In genomic region chr1:778451-779278, GRCh38 we compare ENCODE assay signal across 1 cellular context.
TF ChIP-seq lines count a peak whose summit lies in the region.
"Not testable (repeated sequence)": the region's sequence is repeated elsewhere in the genome, so short reads cannot be mapped to it uniquely, and the experiment has no call there.

No MANE protein-coding gene starts in this region.

TF ChIP-seq in HepG2, 621 proteins besides CTCF, POLR2A, EP300 and RAD21 (continued from another document and continues in another):
- TF ChIP-seq ZNF558 (CRISPR knock-in tag; IDR thresholded peaks at IDR 0.05; ENCODE audit: borderline replicate concordance) (0 out of 2 replicates have a peak, but pooled peaks have one; percentile 16), ZFP37 (CRISPR knock-in tag; IDR thresholded peaks at IDR 0.05; ENCODE audit: borderline replicate concordance) (peak; percentile 53; the same call in 1 of the 2 replicates), ZNF331 (CRISPR knock-in tag; IDR thresholded peaks at IDR 0.05) (peak; percentile 60; the same call in 1 of the 2 replicates), GMEB1 (CRISPR knock-in tag; IDR thresholded peaks at IDR 0.05; ENCODE audit: borderline replicate concordance) (peak; percentile 93), ZNF563 (CRISPR knock-in tag; IDR thresholded peaks at IDR 0.05) (0 out of 2 replicates have a peak, but pooled peaks have one; percentile 69), ZFX (CRISPR knock-in tag; IDR thresholded peaks at IDR 0.05; ENCODE audit: low read depth) (peak; percentile 86), ONECUT2 (CRISPR knock-in tag; IDR thresholded peaks at IDR 0.05) (0 out of 2 replicates have a peak, but pooled peaks have one; percentile 11), ARID4A (CRISPR knock-in tag; IDR thresholded peaks at IDR 0.05; ENCODE audit: borderline replicate concordance) (peak; percentile 77), EED (CRISPR knock-in tag; IDR thresholded peaks at IDR 0.05) (0 out of 2 replicates have a peak, but pooled peaks have one; percentile 62), ZNF138 (CRISPR knock-in tag; IDR thresholded peaks at IDR 0.05; ENCODE audit: low read depth) (peak; percentile 67; the same call in 1 of the 2 replicates), ZNF460 (CRISPR knock-in tag; IDR thresholded peaks at IDR 0.05; ENCODE audit: borderline replicate concordance) (peak; percentile 16; the same call in 1 of the 2 replicates), FOXP1 (CRISPR knock-in tag; IDR thresholded peaks at IDR 0.05) (peak; percentile 28; the same call in 1 of the 2 replicates), POLR2AphosphoS2 (IDR thresholded peaks at IDR 0.05; ENCODE audit: low read depth, low read length) (peak; percentile 58; the same call in 1 of the 2 replicates), TFE3 (CRISPR knock-in tag; IDR thresholded peaks at IDR 0.05) (peak; percentile 13; the same call in 1 of the 2 replicates), UBTF (CRISPR knock-in tag; IDR thresholded peaks at IDR 0.05) (peak; percentile 77), RFXAP (CRISPR knock-in tag; IDR thresholded peaks at IDR 0.05; ENCODE audit: borderline replicate concordance) (peak; percentile 80), ZNF639 (CRISPR knock-in tag; conservative IDR thresholded peaks at IDR 0.05) (peak; percentile 98), POLR2G (IDR thresholded peaks at IDR 0.05; ENCODE audit: low read depth, low read length) (peak; percentile 79), MEF2D (CRISPR knock-in tag; IDR thresholded peaks at IDR 0.05) (peak; percentile 46; the same call in 1 of the 2 replicates), PRDM10 (CRISPR knock-in tag; IDR thresholded peaks at IDR 0.05; ENCODE audit: low read depth) (peak; percentile 36; the same call in 1 of the 2 replicates), XRCC5 (optimal IDR thresholded peaks at IDR 0.05; ENCODE audit: low read length) (peak; percentile 40), SALL1 (CRISPR knock-in tag; IDR thresholded peaks at IDR 0.05) (peak; percentile 82), ATF7 (IDR thresholded peaks at IDR 0.05) (peak; percentile 93), ATF7 (CRISPR knock-in tag; IDR thresholded peaks at IDR 0.05) (peak; percentile 90), SIX4 (CRISPR knock-in tag; IDR thresholded peaks at IDR 0.05) (0 out of 2 replicates have a peak, but pooled peaks have one; percentile 7), HOXA5 (CRISPR knock-in tag; IDR thresholded peaks at IDR 0.05) (peak; percentile 71; the same call in 1 of the 2 replicates), ZNF747 (CRISPR knock-in tag; IDR thresholded peaks at IDR 0.05; ENCODE audit: borderline replicate concordance) (peak; percentile 29; the same call in 1 of the 2 replicates), ZNF350 (CRISPR knock-in tag; IDR thresholded peaks at IDR 0.05; ENCODE audit: borderline replicate concordance, low read depth) (peak; percentile 77; the same call in 1 of the 2 replicates), MED1 (CRISPR knock-in tag; IDR thresholded peaks at IDR 0.05) (peak; percentile 74), ZNF230 (CRISPR knock-in tag; IDR thresholded peaks at IDR 0.05) (peak; percentile 50; the same call in 1 of the 2 replicates), ZNF232 (CRISPR knock-in tag; IDR thresholded peaks at IDR 0.05; ENCODE audit: borderline replicate concordance) (0 out of 2 replicates have a peak, but pooled peaks have one; percentile 40), YY1 (IDR thresholded peaks at IDR 0.05; ENCODE audit: insufficient read depth, insufficient replicate concordance, low read depth, low read length) (peak; percentile 84)
- TF ChIP-seq, protein P1, sequence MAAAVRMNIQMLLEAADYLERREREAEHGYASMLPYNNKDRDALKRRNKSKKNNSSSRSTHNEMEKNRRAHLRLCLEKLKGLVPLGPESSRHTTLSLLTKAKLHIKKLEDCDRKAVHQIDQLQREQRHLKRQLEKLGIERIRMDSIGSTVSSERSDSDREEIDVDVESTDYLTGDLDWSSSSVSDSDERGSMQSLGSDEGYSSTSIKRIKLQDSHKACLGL (CRISPR knock-in tag; IDR thresholded peaks at IDR 0.05) = peak; percentile 73; the same call in 1 of the 2 replicates
- TF ChIP-seq FOXP1 (IDR thresholded peaks at IDR 0.05) = not testable (repeated sequence)
- TF ChIP-seq, protein P2, sequence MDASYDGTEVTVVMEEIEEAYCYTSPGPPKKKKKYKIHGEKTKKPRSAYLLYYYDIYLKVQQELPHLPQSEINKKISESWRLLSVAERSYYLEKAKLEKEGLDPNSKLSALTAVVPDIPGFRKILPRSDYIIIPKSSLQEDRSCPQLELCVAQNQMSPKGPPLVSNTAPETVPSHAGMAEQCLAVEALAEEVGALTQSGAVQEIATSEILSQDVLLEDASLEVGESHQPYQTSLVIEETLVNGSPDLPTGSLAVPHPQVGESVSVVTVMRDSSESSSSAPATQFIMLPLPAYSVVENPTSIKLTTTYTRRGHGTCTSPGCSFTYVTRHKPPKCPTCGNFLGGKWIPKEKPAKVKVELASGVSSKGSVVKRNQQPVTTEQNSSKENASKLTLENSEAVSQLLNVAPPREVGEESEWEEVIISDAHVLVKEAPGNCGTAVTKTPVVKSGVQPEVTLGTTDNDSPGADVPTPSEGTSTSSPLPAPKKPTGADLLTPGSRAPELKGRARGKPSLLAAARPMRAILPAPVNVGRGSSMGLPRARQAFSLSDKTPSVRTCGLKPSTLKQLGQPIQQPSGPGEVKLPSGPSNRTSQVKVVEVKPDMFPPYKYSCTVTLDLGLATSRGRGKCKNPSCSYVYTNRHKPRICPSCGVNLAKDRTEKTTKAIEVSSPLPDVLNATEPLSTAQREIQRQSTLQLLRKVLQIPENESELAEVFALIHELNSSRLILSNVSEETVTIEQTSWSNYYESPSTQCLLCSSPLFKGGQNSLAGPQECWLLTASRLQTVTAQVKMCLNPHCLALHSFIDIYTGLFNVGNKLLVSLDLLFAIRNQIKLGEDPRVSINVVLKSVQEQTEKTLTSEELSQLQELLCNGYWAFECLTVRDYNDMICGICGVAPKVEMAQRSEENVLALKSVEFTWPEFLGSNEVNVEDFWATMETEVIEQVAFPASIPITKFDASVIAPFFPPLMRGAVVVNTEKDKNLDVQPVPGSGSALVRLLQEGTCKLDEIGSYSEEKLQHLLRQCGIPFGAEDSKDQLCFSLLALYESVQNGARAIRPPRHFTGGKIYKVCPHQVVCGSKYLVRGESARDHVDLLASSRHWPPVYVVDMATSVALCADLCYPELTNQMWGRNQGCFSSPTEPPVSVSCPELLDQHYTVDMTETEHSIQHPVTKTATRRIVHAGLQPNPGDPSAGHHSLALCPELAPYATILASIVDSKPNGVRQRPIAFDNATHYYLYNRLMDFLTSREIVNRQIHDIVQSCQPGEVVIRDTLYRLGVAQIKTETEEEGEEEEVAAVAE (CRISPR knock-in tag; IDR thresholded peaks at IDR 0.05; ENCODE audit: borderline replicate concordance) = peak; percentile 96
